17 cellular contexts compared by ENCODE assay signal in genomic region chr11:57309106-57310059, GRCh38. TPM values are rescaled to one million over a fixed set of nuclear protein-coding genes. Genes with fewer than 3 reads are reported as not detected.
DNase-seq lines count a peak whose midpoint lies in the region; ATAC-seq and TF ChIP-seq lines count a peak whose summit lies in the region.
"Had no signal": no experiment of that assay in that cellular context is flagged by ENCODE, and none has a peak within 500 bp of the region (broad histone marks: within the 10 kb centered on the region; RNA-seq: fewer than 3 reads in every experiment).

No MANE protein-coding gene starts in this region.

- H2BK15ac ChIP-seq in neuronal stem cell (ENCODE audit: low read length) = no peak overlapping the region

- no peak for ATAC-seq in activated naive CD4-positive, alpha-beta T cell treated with anti-CD3 and anti-CD28 coated beads, Interleukin-2, amount 50 U/mL, for 72 hours
- ATAC-seq in upper lobe of right lung = no peak

- no peak overlapping the region for H2BK12ac ChIP-seq in neuronal stem cell (ENCODE audit: low read length)

- in situ Hi-C loops in brain microvascular endothelial cell (cut with HindIII; ENCODE audit: low pct_ligation_motif_present, low sequenced_read_pairs) = no loop called here

- H2BK5ac ChIP-seq in neuronal stem cell (ENCODE audit: low read length) = no peak overlapping the region

- H3K9me3 Mint-ChIP-seq in activated naive CD4-positive, alpha-beta T cell treated with anti-CD3 and anti-CD28 coated beads, Interleukin-2, amount 50 U/mL, for 72 hours = no peaks in the 10 kb centered on the region
- H3K9me3 Mint-ChIP-seq: memory B cell had no signal

- no peak overlapping the region for H2AFZ ChIP-seq in neuronal stem cell (ENCODE audit: low read length)

- no peak overlapping the region for H4K91ac ChIP-seq in neuronal stem cell (ENCODE audit: low read depth, low read length, poor library complexity)

- H3K9me3 ChIP-seq in neuronal stem cell (replicated peaks in 1 of 2; ENCODE audit: control insufficient read depth in 2 of 2, insufficient read depth in 1 of 2, low read depth in 1 of 2, low read length in 2 of 2) (no peaks in the 10 kb centered on the region), upper lobe of right lung (no peaks in the 10 kb centered on the region)

- H2AK5ac ChIP-seq in neuronal stem cell (ENCODE audit: low read depth, low read length) = no peak overlapping the region

- H3K27ac ChIP-seq in neuronal stem cell (replicated peaks; ENCODE audit: low read length) (no peak overlapping the region), upper lobe of right lung (peak overlapping the region; percentile 6), brain microvascular endothelial cell (no peak overlapping the region)
- H3K27ac ChIP-seq: SK-N-MC had no signal

- no peak overlapping the region for H3K4me2 ChIP-seq in neuronal stem cell (ENCODE audit: insufficient read depth, low read length, poor library complexity, severe bottlenecking)

- peak overlapping the region; percentile 47 for H3K9ac ChIP-seq in neuronal stem cell (ENCODE audit: low read depth, low read length, poor library complexity)

- TF ChIP-seq CTCF in epithelial cell of esophagus (IDR thresholded peaks at IDR 0.05; ENCODE audit: insufficient read depth, low read depth, low read length, missing control alignments) (no peak), upper lobe of right lung (IDR thresholded peaks at IDR 0.05) (no peak), brain microvascular endothelial cell (IDR thresholded peaks at IDR 0.05; ENCODE audit: low read depth, low read length, missing control alignments) (no peak)

- H4K8ac ChIP-seq in neuronal stem cell (ENCODE audit: low read depth, low read length) = no peak overlapping the region

- no peak overlapping the region for H3K14ac ChIP-seq in neuronal stem cell (ENCODE audit: low read length)

- DNase-seq in activated naive CD4-positive, alpha-beta T cell treated with anti-CD3 and anti-CD28 coated beads, Interleukin-2, amount 50 U/mL, for 72 hours (ENCODE audit: low spot score in 2 of 2) = no peak
- DNase-seq in activated naive CD4-positive, alpha-beta T cell treated with anti-CD3 and anti-CD28 coated beads, Interleukin-2, amount 50 U/mL, for 16 hours = no peak
- no peak for DNase-seq in epithelial cell of esophagus (ENCODE audit: low read depth)
- DNase-seq in neuronal stem cell (ENCODE audit: low spot score) = no peak
- peak; percentile 53 for DNase-seq in upper lobe of right lung
- DNase-seq in brain microvascular endothelial cell = no peak
- DNase-seq in NCI-H446 treated with DMSO at 0.1 percent for 48 hours (lab: John Stamatoyannopoulos, UW) = no peak
- DNase-seq in activated CD4-positive, alpha-beta T cell treated with anti-CD3 and anti-CD28 coated beads, Interleukin-2, amount 50 U/mL, for 1 hour = no peak
- DNase-seq: amniotic stem cell; effector CD8-positive, alpha-beta T cell; hypothalamus; KBM-7; NCI-H1694 had no signal

- peaks cover 10% of the 10 kb centered on the region for H3K79me1 ChIP-seq in neuronal stem cell (ENCODE audit: low read depth, low read length)

- H3K36me3 Mint-ChIP-seq in activated naive CD4-positive, alpha-beta T cell treated with anti-CD3 and anti-CD28 coated beads, Interleukin-2, amount 50 U/mL, for 72 hours = peaks cover 4 to 9% of the 10 kb centered on the region in 2 donors

- no peak overlapping the region for H2BK120ac ChIP-seq in neuronal stem cell (ENCODE audit: low read depth, low read length)

- H3K4me1 ChIP-seq in neuronal stem cell (ENCODE audit: control insufficient read depth in 2 of 2, insufficient read depth in 1 of 2, low read depth in 1 of 2, low read length in 2 of 2) (peaks cover 3 to 12% of the 10 kb centered on the region in 2 donors), upper lobe of right lung (peaks cover 79% of the 10 kb centered on the region)

- H3K4me3 ChIP-seq in epithelial cell of esophagus (ENCODE audit: low read length) (peak overlapping the region; percentile 84), neuronal stem cell (ENCODE audit: low read length in 2 of 2) (peak overlapping the region in 1 of 2 donors; percentile 9), upper lobe of right lung (no peak overlapping the region), brain microvascular endothelial cell (ENCODE audit: low read depth, low read length) (no peak overlapping the region)
- H3K4me3 ChIP-seq: SK-N-MC had no signal

- no peak overlapping the region for H3K4ac ChIP-seq in neuronal stem cell (ENCODE audit: low read length)

- no CpG with 5 or more reads among the region's 24 CpGs for WGBS in neuronal stem cell (ENCODE audit: extremely low coverage in 2 of 2, insufficient read length in 2 of 2, insufficient replicate concordance in 1 of 2), 2 donors

- peak overlapping the region; percentile 22 to 40 for H3K27ac Mint-ChIP-seq in activated naive CD4-positive, alpha-beta T cell treated with anti-CD3 and anti-CD28 coated beads, Interleukin-2, amount 50 U/mL, for 72 hours
- H3K27ac Mint-ChIP-seq: memory B cell had no signal

- H3K36me3 ChIP-seq in neuronal stem cell (replicated peaks in 1 of 2; ENCODE audit: control insufficient read depth in 2 of 2, insufficient read depth in 2 of 2, low read length in 2 of 2) (peaks cover 43 to 92% of the 10 kb centered on the region in 2 donors), upper lobe of right lung (peaks cover 46% of the 10 kb centered on the region), brain microvascular endothelial cell (replicated peaks) (peaks cover 61% of the 10 kb centered on the region)

- H3K27me3 ChIP-seq in neuronal stem cell (ENCODE audit: control insufficient read depth in 3 of 3, insufficient read depth in 3 of 3, low read depth in 1 of 3, low read length in 3 of 3) (no peaks in the 10 kb centered on the region), upper lobe of right lung (no peaks in the 10 kb centered on the region), brain microvascular endothelial cell (replicated peaks) (no peaks in the 10 kb centered on the region)

- peak overlapping the region; percentile 49 for H3K18ac ChIP-seq in neuronal stem cell (ENCODE audit: low read length)

- H3K23ac ChIP-seq in neuronal stem cell (ENCODE audit: low read depth, low read length, poor library complexity) = peak overlapping the region; percentile 60

- intact Hi-C loops in upper lobe of right lung (cut with DNase I) = no loop called here

RNA-seq across cellular contexts. Expression of gene TNKS1BP1, which starts 15.4 kb away (rescaled TPM):
- 10 to 100 TPM in 1 of 2 donors, 1 to 10 TPM in 1; 5.6 to 17.7 TPM for total RNA-seq in activated naive CD4-positive, alpha-beta T cell treated with anti-CD3 and anti-CD28 coated beads, Interleukin-2, amount 50 U/mL, for 72 hours
- 77.7 TPM for polyA plus RNA-seq in neuronal stem cell (2013, experiment 1 of 2)
- 73.2 TPM for polyA plus RNA-seq in neuronal stem cell (2013, experiment 2 of 2)
- total RNA-seq in upper lobe of right lung = 189 TPM

RNA-seq across cellular contexts. Expression of gene SSRP1, which starts 26.3 kb away (rescaled TPM):
- 100 to 1,000 TPM in 1 of 2 donors, 10 to 100 TPM in 1; 59.9 to 250 TPM for total RNA-seq in activated naive CD4-positive, alpha-beta T cell treated with anti-CD3 and anti-CD28 coated beads, Interleukin-2, amount 50 U/mL, for 72 hours
- 208 TPM for polyA plus RNA-seq in neuronal stem cell (2013, experiment 1 of 2)
- 198 TPM for polyA plus RNA-seq in neuronal stem cell (2013, experiment 2 of 2)
- total RNA-seq in upper lobe of right lung = 64.7 TPM

RNA-seq across cellular contexts. Expression of gene P2RX3, which starts 28.8 kb away (rescaled TPM):
- total RNA-seq in activated naive CD4-positive, alpha-beta T cell treated with anti-CD3 and anti-CD28 coated beads, Interleukin-2, amount 50 U/mL, for 72 hours = not detected
- polyA plus RNA-seq in neuronal stem cell (2013, experiment 1 of 2) = 2.9 TPM
- polyA plus RNA-seq in neuronal stem cell (2013, experiment 2 of 2) = 2.7 TPM
- not detected for total RNA-seq in upper lobe of right lung
- total RNA-seq: A172, temporal lobe had no signal

Comparison
In these comparisons a context has a peak if more than half of its experiments do, and no peak if none do; other contexts are left out.
1. RNA of gene TNKS1BP1, which starts 15.4 kb away (total RNA-seq): 189 TPM in upper lobe of right lung (single experiment); 5.6 to 17.7 TPM in activated naive CD4-positive, alpha-beta T cell treated with anti-CD3 and anti-CD28 coated beads, Interleukin-2, amount 50 U/mL, for 72 hours; every median in the first group is over 10 times any median in the second.